Comparison of ENCODE assay signal across 20 cellular contexts in the genomic region with DNA sequence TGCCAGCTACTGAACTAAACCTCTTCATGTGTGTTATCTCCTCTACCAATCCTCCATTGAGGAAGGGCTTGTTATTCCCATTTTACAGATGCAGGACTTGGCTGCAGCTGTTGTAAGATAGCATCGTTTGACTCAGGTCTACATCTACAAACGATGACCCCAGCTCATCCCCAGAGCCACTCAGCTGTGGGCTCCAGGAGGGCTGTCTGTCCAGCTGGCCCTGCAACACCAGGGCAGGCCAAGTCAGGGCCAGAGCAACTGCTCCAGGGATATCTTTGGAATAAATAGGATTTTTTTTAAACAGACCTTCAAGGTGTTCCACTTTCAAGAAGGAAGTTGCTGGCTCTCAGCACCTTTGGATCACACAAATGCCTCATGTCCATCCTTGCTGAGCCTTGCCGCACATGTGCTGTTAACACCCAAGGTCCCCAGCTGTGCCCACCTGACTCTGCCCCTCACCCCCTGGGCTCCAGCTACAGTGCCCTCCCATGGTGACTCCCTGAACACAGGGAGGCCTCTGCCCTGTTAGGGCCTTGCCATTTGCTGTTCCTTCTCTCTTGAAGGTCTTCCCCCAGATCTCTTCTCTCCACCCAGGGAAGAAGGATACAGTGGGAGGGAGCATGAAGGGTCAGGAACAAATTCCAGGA. TPM values are rescaled to one million over a fixed set of nuclear protein-coding genes. Genes with fewer than 3 reads are reported as not detected.
"Had no signal": no experiment of that assay in that cellular context is flagged by ENCODE, and none has a peak within 500 bp of the region (broad histone marks: within the 10 kb centered on the region; RNA-seq: fewer than 3 reads in every experiment).

No MANE protein-coding gene starts in this region.

- H3K4me3 ChIP-seq: body of pancreas, suprapubic skin had no signal

- H3K36me3 ChIP-seq: suprapubic skin, WERI-Rb-1 had no signal

- ATAC-seq: body of pancreas, foreskin keratinocyte, SK-N-SH treated with all-trans-retinoic acid at 6 μM for 48 hours had no signal

- H3K4me1 ChIP-seq: body of pancreas, foreskin keratinocyte, suprapubic skin had no signal

- H3K27ac ChIP-seq: body of pancreas, foreskin keratinocyte, parathyroid adenoma, suprapubic skin, WERI-Rb-1 had no signal

- H3K27me3 ChIP-seq: body of pancreas, suprapubic skin had no signal

- H3K9me3 ChIP-seq: body of pancreas, suprapubic skin had no signal

- DNase-seq: activated CD4-positive, alpha-beta T cell treated with anti-CD3 and anti-CD28 coated beads for 4 hours; activated naive CD8-positive, alpha-beta T cell treated with anti-CD3 and anti-CD28 coated beads for 36 hours; amygdala; central memory CD4-positive, alpha-beta T cell; cortex of kidney; effector CD4-positive, alpha-beta T cell; foreskin keratinocyte; glutamatergic neuron; naive B cell; retina; SHP77; stimulated activated CD4-positive, alpha-beta T cell treated with anti-CD3 and anti-CD28 coated beads, Interleukin-15, amount 100 ng/mL, for 24 hours; stimulated activated CD4-positive, alpha-beta T cell treated with anti-CD3 and anti-CD28 coated beads, Interleukin-4, amount 100 ng/mL, for 4 hours; trophoblast cell; WERI-Rb-1 had no signal

RNA-seq across cellular contexts. Expression of gene ALDH1L1, which starts 31.0 kb away (rescaled TPM):
- total RNA-seq: activated naive CD8-positive, alpha-beta T cell treated with anti-CD3 and anti-CD28 coated beads for 36 hours; lung microvascular endothelial cell had no signal
